Comparison of ENCODE assay signal across 22 cellular contexts in the genomic region with DNA sequence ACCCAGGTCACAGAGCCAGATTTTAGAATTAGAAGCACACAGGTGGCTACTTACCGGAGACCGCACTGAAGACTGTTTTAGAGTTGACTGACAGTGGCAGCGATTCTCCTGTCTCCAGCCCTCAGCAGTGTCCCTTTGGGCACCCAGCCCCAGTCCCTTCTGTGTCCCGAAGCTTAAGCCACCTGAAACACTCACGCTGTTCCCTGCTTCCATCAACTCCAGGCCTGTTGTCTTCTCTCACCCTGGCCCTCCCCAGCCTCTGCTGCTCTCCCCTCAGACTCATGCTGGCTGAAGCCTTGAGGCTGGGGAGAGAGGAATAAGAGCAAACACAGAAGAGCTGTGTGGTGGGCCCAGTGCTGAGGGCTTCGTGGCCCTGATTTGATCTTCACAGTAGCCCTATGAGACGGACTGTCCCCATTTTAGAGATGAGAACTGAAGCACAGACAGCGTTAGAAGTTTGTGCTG. TPM values are rescaled to one million over a fixed set of nuclear protein-coding genes. Genes with fewer than 3 reads are reported as not detected.
"Had no signal": no experiment of that assay in that cellular context is flagged by ENCODE, and none has a peak within 500 bp of the region (broad histone marks: within the 10 kb centered on the region; RNA-seq: fewer than 3 reads in every experiment).

No MANE protein-coding gene starts in this region.

- H3K4me3 Mint-ChIP-seq: activated CD4-positive, alpha-beta memory T cell treated with anti-CD3 and anti-CD28 coated beads, Interleukin-2, amount 10 ng/mL, durations not matched to agents 7 days and 5 days; activated CD4-positive, alpha-beta T cell treated with anti-CD3 and anti-CD28 coated beads, Interleukin-2, amount 10 ng/mL, durations not matched to agents 7 days and 5 days; activated naive CD4-positive, alpha-beta T cell treated with anti-CD3 and anti-CD28 coated beads for 36 hours; activated naive CD8-positive, alpha-beta T cell treated with anti-CD3 and anti-CD28 coated beads, Interleukin-2, amount 10 ng/mL, durations not matched to agents 7 days and 5 days; activated T-cell treated with anti-CD3 and anti-CD28 coated beads, Interleukin-2, amount 50 U/mL, for 24 hours; activated T-cell treated with anti-CD3 and anti-CD28 coated beads, Interleukin-2, amount 50 U/mL, for 72 hours; brain; central memory CD8-positive, alpha-beta T cell; dendritic cell treated with granulocyte-macrophage colony-stimulating factor and Interleukin-4, amounts not matched to agents 40 ng/mL and 50 ng/mL, for 4 days; endodermal cell; WTC11 had no signal

- H3K36me3 ChIP-seq: breast epithelium, cardiac muscle cell, gastrocnemius medialis had no signal

- H3K4me3 ChIP-seq: ascending aorta, breast epithelium, cardiac muscle cell, coronary artery, dorsolateral prefrontal cortex, esophagus muscularis mucosa, gastrocnemius medialis, heart left ventricle had no signal

- DNase-seq: foreskin keratinocyte had no signal

- H3K36me3 Mint-ChIP-seq: brain, WTC11 had no signal

- H3K27ac ChIP-seq: ascending aorta, breast epithelium, cardiac muscle cell, coronary artery, esophagus muscularis mucosa, foreskin keratinocyte, gastrocnemius medialis, heart left ventricle had no signal

- H3K27ac Mint-ChIP-seq: activated naive CD4-positive, alpha-beta T cell treated with anti-CD3 and anti-CD28 coated beads for 36 hours; activated T-cell treated with anti-CD3 and anti-CD28 coated beads, Interleukin-2, amount 50 U/mL, for 72 hours; dendritic cell treated with granulocyte-macrophage colony-stimulating factor and Interleukin-4, amounts not matched to agents 40 ng/mL and 50 ng/mL, for 4 days; endodermal cell; WTC11 had no signal

- H3K27me3 Mint-ChIP-seq: activated CD4-positive, alpha-beta memory T cell treated with anti-CD3 and anti-CD28 coated beads, Interleukin-2, amount 10 ng/mL, durations not matched to agents 7 days and 5 days; activated CD4-positive, alpha-beta T cell treated with anti-CD3 and anti-CD28 coated beads, Interleukin-2, amount 10 ng/mL, durations not matched to agents 7 days and 5 days; activated naive CD8-positive, alpha-beta T cell treated with anti-CD3 and anti-CD28 coated beads, Interleukin-2, amount 10 ng/mL, durations not matched to agents 7 days and 5 days; activated T-cell treated with anti-CD3 and anti-CD28 coated beads, Interleukin-2, amount 50 U/mL, for 24 hours; brain; central memory CD8-positive, alpha-beta T cell had no signal

- H3K9me3 ChIP-seq: ascending aorta, breast epithelium, esophagus muscularis mucosa, gastrocnemius medialis, heart left ventricle had no signal

- H3K27me3 ChIP-seq: ascending aorta, breast epithelium, cardiac muscle cell, dorsolateral prefrontal cortex, esophagus muscularis mucosa, foreskin keratinocyte, gastrocnemius medialis, heart left ventricle had no signal

- H3K9me3 Mint-ChIP-seq: activated CD4-positive, alpha-beta memory T cell treated with anti-CD3 and anti-CD28 coated beads, Interleukin-2, amount 10 ng/mL, durations not matched to agents 7 days and 5 days; activated CD4-positive, alpha-beta T cell treated with anti-CD3 and anti-CD28 coated beads, Interleukin-2, amount 10 ng/mL, durations not matched to agents 7 days and 5 days; activated naive CD4-positive, alpha-beta T cell treated with anti-CD3 and anti-CD28 coated beads for 36 hours; activated naive CD4-positive, alpha-beta T cell treated with anti-CD3 and anti-CD28 coated beads, Interleukin-2, amount 50 U/mL, for 72 hours; activated naive CD8-positive, alpha-beta T cell treated with anti-CD3 and anti-CD28 coated beads, Interleukin-2, amount 10 ng/mL, durations not matched to agents 7 days and 5 days; activated T-cell treated with anti-CD3 and anti-CD28 coated beads, Interleukin-2, amount 50 U/mL, for 24 hours; activated T-cell treated with anti-CD3 and anti-CD28 coated beads, Interleukin-2, amount 50 U/mL, for 72 hours; brain; central memory CD8-positive, alpha-beta T cell; dendritic cell treated with granulocyte-macrophage colony-stimulating factor and Interleukin-4, amounts not matched to agents 40 ng/mL and 50 ng/mL, for 4 days; endodermal cell; WTC11 had no signal

- H3K4me1 ChIP-seq: ascending aorta, breast epithelium, foreskin keratinocyte, gastrocnemius medialis had no signal

- H3K4me1 Mint-ChIP-seq: endodermal cell had no signal

RNA-seq across cellular contexts. Expression of a gene that starts 10.6 kb away (rescaled TPM):
- total RNA-seq: cerebellum, foreskin keratinocyte had no signal

RNA-seq across cellular contexts. Expression of a gene that starts 23.0 kb away (rescaled TPM):
- total RNA-seq: ascending aorta, gastrocnemius medialis had no signal
